In genomic region chr16:81562174-81562849, GRCh38 we compare ENCODE assay signal across 14 cellular contexts.
"Had no signal": no experiment of that assay in that cellular context is flagged by ENCODE, and none has a peak within 500 bp of the region (broad histone marks: within the 10 kb centered on the region; RNA-seq: fewer than 3 reads in every experiment).

No MANE protein-coding gene starts in this region.

- DNase-seq: activated naive CD4-positive, alpha-beta T cell treated with anti-CD3 and anti-CD28 coated beads, Interleukin-2, amount 50 U/mL, for 16 hours; effector memory CD4-positive, alpha-beta T cell; erythroblast; mesenchymal stem cell; nephron progenitor cell; pancreas; stimulated activated CD4-positive, alpha-beta T cell treated with anti-CD3 and anti-CD28 coated beads, Interleukin-2, amount 100 ng/mL, for 48 hours; stimulated activated CD8-positive, alpha-beta memory T cell treated with anti-CD3 and anti-CD28 coated beads, Interleukin-4, amount 100 ng/mL, for 48 hours; stimulated activated naive CD8-positive, alpha-beta T cell treated with anti-CD3 and anti-CD28 coated beads, Interleukin-15, Interleukin-2, amounts not matched to agents 100 U/mL and 50 U/mL, for 24 hours had no signal

- H3K36me3 ChIP-seq: adrenal gland, pancreas, suprapubic skin had no signal

- ATAC-seq: activated CD4-positive, CD25-positive, alpha-beta regulatory T cell treated with anti-CD3 and anti-CD28 coated beads, Interleukin-2, amount 50 U/mL, for 24 hours; pancreas; stimulated activated naive CD8-positive, alpha-beta T cell treated with anti-CD3 and anti-CD28 coated beads, Interleukin-15, Interleukin-2, amounts not matched to agents 100 U/mL and 50 U/mL, for 24 hours had no signal

- H3K27me3 ChIP-seq: adrenal gland, pancreas, suprapubic skin had no signal

- H3K27ac ChIP-seq: pancreas, suprapubic skin had no signal

- H3K27ac Mint-ChIP-seq: T-helper 2 cell treated with Interferon-gamma antibody and Interleukin-4, amounts not matched to agents 5 μg/mL and 100 μg/mL, for 36 hours had no signal

- FAIRE-seq: pancreas had no signal

- H3K9me3 Mint-ChIP-seq: brain; nephron progenitor cell; T-helper 2 cell treated with Interferon-gamma antibody and Interleukin-4, amounts not matched to agents 5 μg/mL and 100 μg/mL, for 36 hours had no signal

- H3K4me3 Mint-ChIP-seq: brain; nephron progenitor cell; T-helper 2 cell treated with Interferon-gamma antibody and Interleukin-4, amounts not matched to agents 5 μg/mL and 100 μg/mL, for 36 hours had no signal

- H3K4me3 ChIP-seq: adrenal gland, pancreas, suprapubic skin had no signal

- H3K9me3 ChIP-seq: adrenal gland, pancreas, suprapubic skin had no signal
